1 cellular context compared by ENCODE assay signal in genomic region chr7:51274955-51275354, GRCh38.
TF ChIP-seq lines count a peak whose summit lies in the region.

No MANE protein-coding gene starts in this region.

TF ChIP-seq in GM23338, 12 proteins besides CTCF, POLR2A, EP300 and RAD21 (continued from another document):
- no peak for TF ChIP-seq ZNF462 (CRISPR knock-in tag; IDR thresholded peaks at IDR 0.05)
- no peak for TF ChIP-seq ZNF331 (CRISPR knock-in tag; IDR thresholded peaks at IDR 0.05; ENCODE audit: low read depth)
- TF ChIP-seq REST (IDR thresholded peaks at IDR 0.05; ENCODE audit: unreplicated experiment), result no peak
- no peak for TF ChIP-seq ZNF114 (CRISPR knock-in tag; IDR thresholded peaks at IDR 0.05)
- no peak for TF ChIP-seq ETS1 (IDR thresholded peaks at IDR 0.05)
- TF ChIP-seq STAT1 (IDR thresholded peaks at IDR 0.05; ENCODE audit: unreplicated experiment), result no peak
TF ChIP-seq in GM23338: peak in this region for 0.
